In genomic region chr1:117795190-117795589, GRCh38 we compare ENCODE assay signal across 13 cellular contexts.
DNase-seq lines count a peak whose midpoint lies in the region; ATAC-seq, FAIRE-seq and TF ChIP-seq lines count a peak whose summit lies in the region.
"Had no signal": no experiment of that assay in that cellular context is flagged by ENCODE, and none has a peak within 500 bp of the region (broad histone marks: within the 10 kb centered on the region; RNA-seq: fewer than 3 reads in every experiment).

No MANE protein-coding gene starts in this region.

- peak; percentile 79 for DNase-seq in A172 (ENCODE audit: low spot score)
- DNase-seq in HPDE6-E6E7 (ENCODE audit: extremely low spot score) = peak; percentile 65
- peak; percentile 67 for DNase-seq in astrocyte of the cerebellum (ENCODE audit: low read depth)
- DNase-seq in right cardiac atrium = peak; percentile 31 to 76 (median 71)
- no peak for DNase-seq in D721Med (ENCODE audit: insufficient read length, low spot score)
- DNase-seq in NCI-H1436 treated with DMSO at 0.1 percent for 48 hours (lab: John Stamatoyannopoulos, UW) = no peak
- DNase-seq: activated T-cell treated with anti-CD3 and anti-CD28 coated beads, Interleukin-2, amount 50 U/mL, for 4 hours; GOT3; KBM-7; NCI-H2107; pancreas had no signal

- no peaks in the 10 kb centered on the region for H3K27me3 ChIP-seq in right cardiac atrium (ENCODE audit: control insufficient read depth, insufficient read depth)
- H3K27me3 ChIP-seq: pancreas had no signal

- intact Hi-C loops in right cardiac atrium (cut with DNase I) = no loop called here

- TF ChIP-seq CTCF in astrocyte of the cerebellum (IDR thresholded peaks at IDR 0.05; ENCODE audit: low read depth, low read length, missing control alignments) = peak; percentile 31
- TF ChIP-seq CTCF in D721Med (IDR thresholded peaks at IDR 0.05; ENCODE audit: insufficient read depth, missing control alignments) = no peak

- H3K4me3 ChIP-seq in astrocyte of the cerebellum (ENCODE audit: low read depth, low read length) (no peak overlapping the region), right cardiac atrium (ENCODE audit: low read length) (no peak overlapping the region)
- H3K4me3 ChIP-seq: pancreas had no signal

- peak; percentile 84 to 87 for ATAC-seq in right cardiac atrium
- no peak for ATAC-seq in GM21367 (IDR thresholded peaks at IDR 0.05; ENCODE audit: unreplicated experiment)
- ATAC-seq in HG03045 (IDR thresholded peaks at IDR 0.05; ENCODE audit: unreplicated experiment) = no peak
- ATAC-seq: activated T-cell treated with anti-CD3 and anti-CD28 coated beads, Interleukin-2, amount 50 U/mL, for 4 hours had no signal

- FAIRE-seq in D721Med (lab: Jason Lieb, UNC) = no peak
- FAIRE-seq: pancreas had no signal

- in situ Hi-C loops in astrocyte of the cerebellum (cut with HindIII; ENCODE audit: low sequenced_read_pairs) = no loop called here

- 51% methylated on average over 3 of the region's 3 CpGs for WGBS in right cardiac atrium

- H3K4me1 ChIP-seq in right cardiac atrium (ENCODE audit: control insufficient read depth, insufficient read depth, low read length) = peaks cover 5% of the 10 kb centered on the region
- H3K4me1 ChIP-seq: pancreas had no signal

- no peak overlapping the region for H3K27ac ChIP-seq in right cardiac atrium (ENCODE audit: low read length)
- H3K27ac ChIP-seq: pancreas had no signal

- H3K9me3 ChIP-seq in right cardiac atrium (ENCODE audit: control insufficient read depth, low read length) = no peaks in the 10 kb centered on the region
- H3K9me3 ChIP-seq: pancreas had no signal

Comparison
In these comparisons a context has a peak if more than half of its experiments do, and no peak if none do; other contexts are left out.
1. DNase-seq: peak in A172 (single experiment), HPDE6-E6E7 (single experiment), astrocyte of the cerebellum (single experiment) and right cardiac atrium (3 of 3); none in D721Med (single experiment) and NCI-H1436 treated with DMSO at 0.1 percent for 48 hours (single experiment).
2. ATAC-seq: peak in right cardiac atrium (2 of 2); none in GM21367 (single experiment) and HG03045 (single experiment).